8 cellular contexts compared by ENCODE assay signal in the genomic region with DNA sequence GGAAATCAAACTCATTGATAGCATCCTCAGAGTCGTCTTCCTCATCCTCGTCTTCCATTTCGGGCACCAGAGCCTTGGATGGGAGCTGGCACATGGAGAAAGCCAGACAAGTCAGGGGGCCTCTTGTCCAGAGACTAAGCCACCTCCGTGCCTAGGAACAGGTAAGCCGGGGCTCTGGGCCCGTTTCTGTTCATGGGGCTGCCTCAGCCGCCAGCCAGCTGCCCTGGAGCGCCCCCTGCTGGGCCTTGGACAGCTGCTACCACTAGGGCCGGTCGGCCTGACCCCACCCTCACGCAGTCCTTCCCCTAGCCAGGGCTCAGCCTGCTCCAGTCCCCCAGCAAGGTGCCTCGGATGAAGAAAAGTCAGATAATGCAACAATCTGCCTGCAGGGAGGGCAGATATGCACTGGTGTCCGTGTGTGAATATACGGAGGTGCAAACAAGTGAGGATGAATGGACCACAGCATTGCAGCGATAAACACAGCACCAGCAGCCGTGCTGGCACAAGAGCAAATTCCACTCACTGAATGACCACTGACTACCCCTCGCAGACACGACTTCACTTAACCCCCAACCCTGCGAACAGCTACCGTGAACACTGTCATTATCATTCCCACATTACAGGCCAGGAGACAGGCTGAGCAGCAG. TPM values are rescaled to one million over a fixed set of nuclear protein-coding genes. Genes with fewer than 3 reads are reported as not detected.
A peak's percentile ranks its signal among the peaks of the same experiment; 100 is the strongest.
DNase-seq lines count a peak whose midpoint lies in the region; ATAC-seq and TF ChIP-seq lines count a peak whose summit lies in the region.

No MANE protein-coding gene starts in this region.

- TF ChIP-seq CTCF in AG10803 (conservative IDR thresholded peaks at IDR 0.05; ENCODE audit: low read length) (peak; percentile 71), cardiac muscle cell (IDR thresholded peaks at IDR 0.05; ENCODE audit: low read depth, low read length) (peak; percentile 96)

- in situ Hi-C loops in HAP-1 (cut with MboI; ENCODE audit: low sequenced_read_pairs) = no loop called here

- ATAC-seq in sciatic nerve (peak; percentile 65), HG03175 (IDR thresholded peaks at IDR 0.05; ENCODE audit: unreplicated experiment) (no peak)

- H3K36me3 ChIP-seq in HAP-1 (replicated peaks) (peaks cover 93% of the 10 kb centered on the region), cardiac muscle cell (peaks cover 41% of the 10 kb centered on the region)

- H3K27me3 ChIP-seq in HAP-1 (ENCODE audit: low read depth) (no peaks in the 10 kb centered on the region), cardiac muscle cell (no peaks in the 10 kb centered on the region)

- no peaks in the 10 kb centered on the region for H3K4me1 ChIP-seq in HAP-1
- no peaks in the 10 kb centered on the region for H3K4me1 ChIP-seq in cardiac muscle cell (ENCODE audit: low read depth)

- no peaks in the 10 kb centered on the region for H3K9me3 ChIP-seq in HAP-1
- H3K9me3 ChIP-seq in cardiac muscle cell (ENCODE audit: low read depth) = no peaks in the 10 kb centered on the region

- H3K4me3 ChIP-seq in AG10803 (ENCODE audit: low read length) (no peak overlapping the region), HAP-1 (no peak overlapping the region), cardiac muscle cell (no peak overlapping the region)

- intact Hi-C loops in sciatic nerve (cut with DNase I) = no loop called here

- DNase-seq in AG10803 (ENCODE audit: low read depth) (peak; percentile 43), HAP-1 (ENCODE audit: low spot score in 2 of 2) (peak; percentile 32 to 82), SK-N-DZ (ENCODE audit: low spot score) (peak; percentile 16), cardiac muscle cell (ENCODE audit: low read depth in 1 of 2, low spot score in 1 of 2) (peak; percentile 71 to 74), sciatic nerve (ENCODE audit: low spot score) (peak; percentile 84), GF-D8 (lab: John Stamatoyannopoulos, UW) (no peak)
- DNase-seq in activated naive CD4-positive, alpha-beta T cell treated with anti-CD3 and anti-CD28 coated beads, Interleukin-2, amount 50 U/mL, for 16 hours = peak; percentile 82

- H3K27ac ChIP-seq in cardiac muscle cell = no peak overlapping the region

RNA-seq across cellular contexts. Expression of a gene that starts 11.9 kb away (rescaled TPM):
- 7.4 and 8.8 TPM in 2 replicates for polyA plus RNA-seq in SK-N-DZ (2014; cell fraction: cytosol; rRNA removed)
- polyA plus RNA-seq in SK-N-DZ (2014; cell fraction: nucleus; rRNA removed) = 10.0 and 12.7 TPM in 2 replicates
- total RNA-seq in cardiac muscle cell (16.0 and 24.7 TPM in 2 replicates), sciatic nerve (54.0 TPM)
- 25.5 and 53.9 TPM in 2 replicates for polyA plus RNA-seq in cardiac muscle cell

RNA-seq across cellular contexts. Expression of a gene that starts 17.0 kb away (rescaled TPM):
- polyA plus RNA-seq in SK-N-DZ (2014; cell fraction: cytosol; rRNA removed) = 10.1 and 19.0 TPM in 2 replicates
- 8.9 and 12.5 TPM in 2 replicates for polyA plus RNA-seq in SK-N-DZ (2014; cell fraction: nucleus; rRNA removed)
- 39.1 and 50.3 TPM in 2 replicates for total RNA-seq in cardiac muscle cell
- 20.4 and 25.3 TPM in 2 replicates for polyA plus RNA-seq in cardiac muscle cell
- 25.2 TPM for total RNA-seq in sciatic nerve

RNA-seq across cellular contexts. Expression of a gene that starts 17.4 kb away (rescaled TPM):
- 85.9 and 92.5 TPM in 2 replicates for polyA plus RNA-seq in SK-N-DZ (2014; cell fraction: cytosol; rRNA removed)
- 108 and 111 TPM in 2 replicates for polyA plus RNA-seq in SK-N-DZ (2014; cell fraction: nucleus; rRNA removed)
- 115 and 144 TPM in 2 replicates for total RNA-seq in cardiac muscle cell
- 98.4 and 110 TPM in 2 replicates for polyA plus RNA-seq in cardiac muscle cell
- total RNA-seq in sciatic nerve = 70.5 TPM

RNA-seq across cellular contexts. Expression of a gene that starts 59.6 kb away (rescaled TPM):
- polyA plus RNA-seq in SK-N-DZ (2014; cell fraction: cytosol; rRNA removed) = 66.6 and 78.1 TPM in 2 replicates
- polyA plus RNA-seq in SK-N-DZ (2014; cell fraction: nucleus; rRNA removed) = 30.3 and 33.5 TPM in 2 replicates
- 37.9 and 63.6 TPM in 2 replicates for total RNA-seq in cardiac muscle cell
- 43.0 and 64.9 TPM in 2 replicates for polyA plus RNA-seq in cardiac muscle cell
- 71.0 TPM for total RNA-seq in sciatic nerve
